In the genomic region with DNA sequence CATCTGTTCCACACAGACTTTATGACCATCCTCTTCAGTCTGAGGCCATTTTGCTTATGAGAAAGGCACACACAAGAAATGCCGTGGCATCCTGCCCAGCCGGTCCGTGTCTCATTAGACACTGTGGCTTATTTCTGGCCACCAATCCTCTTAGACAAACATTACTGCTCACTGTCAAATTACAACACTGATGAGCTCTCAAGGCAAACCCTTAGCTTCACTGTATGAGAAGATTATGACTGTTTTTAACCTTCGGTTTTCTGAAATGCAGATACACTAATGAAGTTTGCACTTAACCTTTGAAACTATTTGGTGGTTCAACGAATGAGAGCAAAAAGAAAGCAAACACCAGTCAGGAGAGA, we compare ENCODE assay signal across 8 cellular contexts. TPM values are rescaled to one million over a fixed set of nuclear protein-coding genes. Genes with fewer than 3 reads are reported as not detected.
A peak's percentile ranks its signal among the peaks of the same experiment; 100 is the strongest.
DNase-seq lines count a peak whose midpoint lies in the region; ATAC-seq and TF ChIP-seq lines count a peak whose summit lies in the region.

No MANE protein-coding gene starts in this region.

- H3K27me3 ChIP-seq in RWPE2 (ENCODE audit: insufficient read depth, poor library complexity, severe bottlenecking), result no peaks in the 10 kb centered on the region
- H3K27me3 ChIP-seq in gastroesophageal sphincter, result no peaks in the 10 kb centered on the region

- H3K36me3 ChIP-seq in RWPE2 (ENCODE audit: low read depth) (no peaks in the 10 kb centered on the region), gastroesophageal sphincter (no peaks in the 10 kb centered on the region)

- ATAC-seq in RWPE2 (ENCODE audit: low read depth) (peak; percentile 58; the same call in 2 of the 3 replicates), gastroesophageal sphincter (peak; percentile 78), HG03045 (IDR thresholded peaks at IDR 0.05; ENCODE audit: unreplicated experiment) (no peak)

- H3K9me3 ChIP-seq in RWPE2 (ENCODE audit: severe bottlenecking) (no peaks in the 10 kb centered on the region), gastroesophageal sphincter (no peaks in the 10 kb centered on the region)

- TF ChIP-seq POLR2A in gastroesophageal sphincter (IDR thresholded peaks at IDR 0.05), result no peak

- no peak for TF ChIP-seq CTCF in RWPE2 (IDR thresholded peaks at IDR 0.05; ENCODE audit: poor library complexity, severe bottlenecking)
- no peak for TF ChIP-seq CTCF in gastroesophageal sphincter (IDR thresholded peaks at IDR 0.05)

- H3K4me3 ChIP-seq in RWPE2 (ENCODE audit: severe bottlenecking) (no peak overlapping the region), gastroesophageal sphincter (peak overlapping the region; percentile 40 to 52)

- H3K4me1 ChIP-seq in RWPE2 (ENCODE audit: insufficient read depth, poor library complexity, severe bottlenecking), result peaks cover 71% of the 10 kb centered on the region
- H3K4me1 ChIP-seq in gastroesophageal sphincter, result peaks cover 0 to 61% (median 12%) of the 10 kb centered on the region in 3 donors

- WGBS in gastroesophageal sphincter (ENCODE audit: low coverage in 1 of 2), 2 donors, result 23 to 33% methylated on average over 5 of the region's 5 CpGs

- peak; percentile 39 for DNase-seq in DMS53 treated with DMSO at 0.1 percent for 48 hours (lab: John Stamatoyannopoulos, UW; ENCODE audit: unreplicated experiment)
- no peak for DNase-seq in RWPE2 (ENCODE audit: low spot score)
- peak; percentile 90 for DNase-seq in renal cortical epithelial cell (ENCODE audit: low read depth)
- DNase-seq in RKO (ENCODE audit: low spot score), result no peak
- DNase-seq in stimulated activated CD4-positive, alpha-beta T cell treated with anti-CD3 and anti-CD28 coated beads, Interleukin-4, amount 100 ng/mL, for 4 hours, result no peak
- no peak for DNase-seq in NCI-H526 (lab: John Stamatoyannopoulos, UW)

- peak overlapping the region; percentile 85 for H3K27ac ChIP-seq in RWPE2 (ENCODE audit: poor library complexity, severe bottlenecking)
- H3K27ac ChIP-seq in gastroesophageal sphincter, result peak overlapping the region; percentile 77 to 93 (median 82)

- TF ChIP-seq EP300 in gastroesophageal sphincter (IDR thresholded peaks at IDR 0.05), result no peak

RNA-seq across cellular contexts. Expression of a gene that starts 50.5 kb away (rescaled TPM):
- total RNA-seq in gastroesophageal sphincter (100 to 1,000 TPM; 442 to 716 (median 661) TPM), renal cortical epithelial cell (114 and 419 TPM in 2 replicates)

Comparison
In these comparisons a context has a peak if more than half of its experiments do, and no peak if none do; other contexts are left out.
1. DNase-seq: peak in DMS53 treated with DMSO at 0.1 percent for 48 hours (single experiment) and renal cortical epithelial cell (single experiment); none in RWPE2 (single experiment), RKO (single experiment), stimulated activated CD4-positive, alpha-beta T cell treated with anti-CD3 and anti-CD28 coated beads, Interleukin-4, amount 100 ng/mL, for 4 hours (0 of 2) and NCI-H526 (0 of 2).